In the genomic region with DNA sequence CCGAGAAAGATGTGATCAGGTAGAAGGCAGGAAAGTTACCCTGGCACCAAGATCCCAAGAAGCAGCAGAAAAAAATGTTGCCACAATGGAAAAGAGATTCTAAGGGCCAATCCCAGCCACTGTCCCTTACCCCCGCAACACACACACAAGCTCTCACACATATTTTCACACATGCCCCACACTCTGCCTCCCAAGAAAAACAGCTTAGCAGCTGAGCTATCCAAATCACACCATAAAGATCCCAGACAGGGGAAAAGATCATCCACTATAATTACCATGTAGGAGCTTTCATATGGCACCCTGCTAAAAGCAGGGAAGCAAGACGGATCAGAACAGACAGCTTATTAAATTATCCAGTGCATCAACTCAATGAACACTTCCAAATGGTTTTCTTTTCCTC, we compare ENCODE assay signal across 31 cellular contexts.
"Had no signal": no experiment of that assay in that cellular context is flagged by ENCODE, and none has a peak within 500 bp of the region (broad histone marks: within the 10 kb centered on the region; RNA-seq: fewer than 3 reads in every experiment).

No MANE protein-coding gene starts in this region.

- H3K9me3 Mint-ChIP-seq: activated CD4-positive, alpha-beta T cell treated with anti-CD3 and anti-CD28 coated beads, Interleukin-2, amount 10 ng/mL, durations not matched to agents 24 days and 14 days; activated CD8-positive, alpha-beta T cell treated with anti-CD3 and anti-CD28 coated beads for 36 hours; activated naive CD4-positive, alpha-beta T cell treated with anti-CD3 and anti-CD28 coated beads, Interleukin-2, amount 50 U/mL, for 24 hours; activated T-cell treated with anti-CD3 and anti-CD28 coated beads, Interleukin-2, amount 50 U/mL, for 72 hours; activated T-helper 17 cell treated with anti-CD3 and anti-CD28 coated beads, Interleukin-2, amount 50 U/mL, for 72 hours had no signal

- H3K4me1 ChIP-seq: adrenal gland, body of pancreas, breast epithelium had no signal

- ATAC-seq: activated CD8-positive, alpha-beta T cell treated with anti-CD3 and anti-CD28 coated beads for 36 hours; activated T-cell treated with anti-CD3 and anti-CD28 coated beads, Interleukin-2, amount 50 U/mL, for 72 hours; activated T-helper 17 cell treated with anti-CD3 and anti-CD28 coated beads, Interleukin-2, amount 50 U/mL, for 72 hours; body of pancreas had no signal

- H3K4me3 ChIP-seq: adrenal gland, body of pancreas, breast epithelium, MG63, PC-9 had no signal

- FAIRE-seq: astrocyte, RCC 7860 had no signal

- H3K27ac Mint-ChIP-seq: activated CD4-positive, alpha-beta T cell treated with anti-CD3 and anti-CD28 coated beads, Interleukin-2, amount 10 ng/mL, durations not matched to agents 24 days and 14 days; activated CD8-positive, alpha-beta T cell treated with anti-CD3 and anti-CD28 coated beads for 36 hours; activated naive CD4-positive, alpha-beta T cell treated with anti-CD3 and anti-CD28 coated beads, Interleukin-2, amount 50 U/mL, for 24 hours; activated T-cell treated with anti-CD3 and anti-CD28 coated beads, Interleukin-2, amount 50 U/mL, for 72 hours; activated T-helper 17 cell treated with anti-CD3 and anti-CD28 coated beads, Interleukin-2, amount 50 U/mL, for 72 hours had no signal

- DNase-seq: activated CD4-positive, alpha-beta T cell treated with anti-CD3 and anti-CD28 coated beads, Interleukin-2, amount 10 ng/mL, durations not matched to agents 24 days and 14 days; activated CD4-positive, alpha-beta T cell treated with anti-CD3 and anti-CD28 coated beads, Interleukin-2, amount 50 U/mL, for 4 hours; activated CD8-positive, alpha-beta T cell treated with anti-CD3 and anti-CD28 coated beads for 36 hours; activated gamma-delta T cell; activated naive CD4-positive, alpha-beta T cell treated with Interleukin-2 at 50 U/mL for 16 hours; activated T-cell treated with anti-CD3 and anti-CD28 coated beads, Interleukin-2, amount 50 U/mL, for 1 hour; activated T-cell treated with anti-CD3 and anti-CD28 coated beads, Interleukin-2, amount 50 U/mL, for 72 hours; adrenal gland; body of pancreas; Kasumi-1; KG1; MG63; NCI-H1048; NCI-H1105 treated with DMSO at 0.1 percent for 48 hours; NCI-H1436; NCI-H1694; NCI-H2029; NCI-H446; NCI-H510A treated with DMSO at 0.1 percent for 48 hours; PC-9; Right ventricle myocardium superior; SW 1271; T-helper 1 cell; T-helper 2 cell; T-helper 9 cell had no signal

- H3K27me3 ChIP-seq: adrenal gland, body of pancreas, breast epithelium, MG63 had no signal

- H3K36me3 ChIP-seq: adrenal gland, breast epithelium, MG63 had no signal

- H3K9me3 ChIP-seq: adrenal gland, body of pancreas, breast epithelium, MG63 had no signal

- H3K36me3 Mint-ChIP-seq: activated naive CD4-positive, alpha-beta T cell treated with anti-CD3 and anti-CD28 coated beads, Interleukin-2, amount 50 U/mL, for 24 hours had no signal

- H3K27ac ChIP-seq: adrenal gland, body of pancreas, breast epithelium, PC-9, RWPE1 had no signal
